Comparison of ENCODE assay signal across 8 cellular contexts in genomic region chr3:133475245-133476010, GRCh38.
A peak's percentile ranks its signal among the peaks of the same experiment; 100 is the strongest.
DNase-seq lines count a peak whose midpoint lies in the region; ATAC-seq and TF ChIP-seq lines count a peak whose summit lies in the region.

No MANE protein-coding gene starts in this region.

- no peak for TF ChIP-seq CTCF in tibial nerve (IDR thresholded peaks at IDR 0.05)

- H3K4me3 ChIP-seq in GM08714 (ENCODE audit: low read length) = peak overlapping the region; percentile 20; the same call in 1 of the 2 replicates
- H3K4me3 ChIP-seq in tibial nerve = no peak overlapping the region

- POLR2A ChIA-PET in activated naive CD8-positive, alpha-beta T cell treated with anti-CD3 and anti-CD28 coated beads, Interleukin-2, amount 10 ng/mL, durations not matched to agents 7 days and 5 days (lab: Charles Lee) = interaction anchor here (1.0 to 2.5 kb wide), 3 partner anchors 9 to 98 kb away, joined by 3 to 8 read pairs (median 6); partner anchors contain the start of gene CDV3

- no peaks in the 10 kb centered on the region for H3K9me3 ChIP-seq in tibial nerve

- TF ChIP-seq POLR2A in tibial nerve (IDR thresholded peaks at IDR 0.05) = no peak

- peak overlapping the region; percentile 70 for H3K27ac Mint-ChIP-seq in activated naive CD8-positive, alpha-beta T cell treated with anti-CD3 and anti-CD28 coated beads, Interleukin-2, amount 10 ng/mL, durations not matched to agents 7 days and 5 days

- TF ChIP-seq EP300 in tibial nerve (IDR thresholded peaks at IDR 0.05) = no peak

- H3K27ac ChIP-seq in tibial nerve = peak overlapping the region in 3 of 4 donors; percentile 73 to 88 (median 83)

- peaks cover 0 to 19% (median 8%) of the 10 kb centered on the region in 4 donors for H3K4me1 ChIP-seq in tibial nerve

- H3K27me3 ChIP-seq in tibial nerve = no peaks in the 10 kb centered on the region

- no peaks in the 10 kb centered on the region for H3K9me3 Mint-ChIP-seq in activated naive CD8-positive, alpha-beta T cell treated with anti-CD3 and anti-CD28 coated beads, Interleukin-2, amount 10 ng/mL, durations not matched to agents 7 days and 5 days

- DNase-seq in activated naive CD8-positive, alpha-beta T cell treated with anti-CD3 and anti-CD28 coated beads, Interleukin-2, amount 10 ng/mL, durations not matched to agents 7 days and 5 days = no peak
- DNase-seq in tibial nerve (ENCODE audit: low spot score in 2 of 2) (peak in 1 of 2 donors; percentile 15), AG20443 (ENCODE audit: low spot score) (no peak), GDM1 (lab: John Stamatoyannopoulos, UW) (no peak)
- DNase-seq in stimulated activated CD4-positive, alpha-beta T cell treated with anti-CD3 and anti-CD28 coated beads, Interleukin-1b, Interleukin-23, amount 100 ng/mL, for 48 hours = no peak

- H3K4me1 Mint-ChIP-seq in activated naive CD8-positive, alpha-beta T cell treated with anti-CD3 and anti-CD28 coated beads, Interleukin-2, amount 10 ng/mL, durations not matched to agents 7 days and 5 days = peaks cover 46% of the 10 kb centered on the region

- H3K36me3 Mint-ChIP-seq in activated naive CD8-positive, alpha-beta T cell treated with anti-CD3 and anti-CD28 coated beads, Interleukin-2, amount 10 ng/mL, durations not matched to agents 7 days and 5 days = no peaks in the 10 kb centered on the region

- no peaks in the 10 kb centered on the region for H3K27me3 Mint-ChIP-seq in activated naive CD8-positive, alpha-beta T cell treated with anti-CD3 and anti-CD28 coated beads, Interleukin-2, amount 10 ng/mL, durations not matched to agents 7 days and 5 days

- WGBS in tibial nerve, 2 donors = 79 to 89% methylated on average over 5 of the region's 5 CpGs

- H3K36me3 ChIP-seq in tibial nerve = no peaks in the 10 kb centered on the region

- ATAC-seq in GM19438 (IDR thresholded peaks at IDR 0.05; ENCODE audit: low read depth, unreplicated experiment) (peak; percentile 82), HG03439 (IDR thresholded peaks at IDR 0.05; ENCODE audit: unreplicated experiment) (peak; percentile 70)
- peak; percentile 97 for ATAC-seq in activated naive CD8-positive, alpha-beta T cell treated with anti-CD3 and anti-CD28 coated beads, Interleukin-2, amount 10 ng/mL, durations not matched to agents 7 days and 5 days (ENCODE audit: low read depth)

- H3K4me3 Mint-ChIP-seq in activated naive CD8-positive, alpha-beta T cell treated with anti-CD3 and anti-CD28 coated beads, Interleukin-2, amount 10 ng/mL, durations not matched to agents 7 days and 5 days = peak overlapping the region; percentile 18
